8 cellular contexts compared by ENCODE assay signal in genomic region chr1:226677121-226678020, GRCh38.
DNase-seq lines count a peak whose midpoint lies in the region; ATAC-seq lines count a peak whose summit lies in the region.

No MANE protein-coding gene starts in this region.

- intact Hi-C loops in left ventricle myocardium superior (cut with micrococcal nuclease), result no loop called here

- ATAC-seq in HG02938 (IDR thresholded peaks at IDR 0.05; ENCODE audit: unreplicated experiment), result peak; percentile 38
- peak; percentile 77 for ATAC-seq in left ventricle myocardium superior
- no peak for ATAC-seq in HG03442 (IDR thresholded peaks at IDR 0.05; ENCODE audit: unreplicated experiment)
- no peak for ATAC-seq in HG03457 (IDR thresholded peaks at IDR 0.05; ENCODE audit: unreplicated experiment)

- in situ Hi-C loops in SK-MEL-5 (cut with HindIII; ENCODE audit: low pct_unique_long_range_greater_than_20kb, low sequenced_read_pairs), result no loop called here

- DNase-seq in DMS153 (lab: John Stamatoyannopoulos, UW) (peak; percentile 29), SK-MEL-5 (ENCODE audit: low read depth, low spot score) (peak; percentile 86), amniotic stem cell (lab: John Stamatoyannopoulos, UW) (peak; percentile 56), left ventricle myocardium superior (peak; percentile 87)
- peak; percentile 56 for DNase-seq in stimulated activated CD4-positive, alpha-beta T cell treated with anti-CD3 and anti-CD28 coated beads, Interleukin-12 subunit alpha, Interleukin-12 subunit beta, amount 100 ng/mL, for 4 hours

Comparison
In these comparisons a context has a peak if more than half of its experiments do, and no peak if none do; other contexts are left out.
1. DNase-seq: peak in every context shown above with its lines; median percentile 87 in left ventricle myocardium superior; 86 in SK-MEL-5; 56 in amniotic stem cell; 56 in stimulated activated CD4-positive, alpha-beta T cell treated with anti-CD3 and anti-CD28 coated beads, Interleukin-12 subunit alpha, Interleukin-12 subunit beta, amount 100 ng/mL, for 4 hours; 29 in DMS153.
2. ATAC-seq: peak in HG02938 (single experiment) and left ventricle myocardium superior (single experiment); none in HG03442 (single experiment) and HG03457 (single experiment).